Comparison of ENCODE assay signal across 8 cellular contexts in the genomic region with DNA sequence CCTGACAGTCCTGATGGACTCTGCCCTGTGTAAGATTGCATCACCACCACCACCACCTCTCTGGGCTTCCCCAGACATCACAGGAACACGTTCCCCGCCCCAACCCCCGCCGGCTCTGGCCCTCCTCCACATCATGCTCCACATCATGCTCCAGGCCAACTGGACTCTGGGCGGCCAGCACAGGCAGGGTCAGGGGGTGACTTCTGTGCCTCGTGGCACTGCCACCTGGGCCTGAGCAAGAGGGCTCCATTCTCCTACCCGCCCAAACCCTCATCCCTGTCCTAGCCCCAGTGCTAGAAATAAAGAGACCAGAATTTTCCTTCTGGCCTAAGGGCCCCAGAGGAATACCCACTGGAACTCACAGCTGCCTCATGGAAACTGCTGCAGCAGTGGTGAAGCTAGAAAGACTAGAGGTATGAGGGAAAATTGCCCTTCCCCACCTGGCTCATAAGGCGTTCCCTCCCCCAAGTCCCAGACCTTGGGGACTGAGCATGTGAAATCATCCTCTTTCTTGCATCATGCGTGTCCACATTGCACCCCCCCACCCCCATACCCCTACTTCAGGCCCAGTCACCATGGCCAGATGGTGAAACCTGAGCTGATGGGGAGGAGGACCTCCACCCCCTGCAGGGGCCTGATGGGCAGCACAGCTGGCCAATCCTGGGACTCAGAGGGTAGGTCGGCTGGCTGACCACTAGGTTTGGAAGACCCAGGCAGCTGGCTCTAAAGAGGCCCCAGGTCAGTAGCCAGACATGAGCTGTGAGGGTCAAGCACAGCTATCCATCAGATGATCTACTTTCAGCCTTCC. TPM values are rescaled to one million over a fixed set of nuclear protein-coding genes. Genes with fewer than 3 reads are reported as not detected.
DNase-seq lines count a peak whose midpoint lies in the region; ATAC-seq and TF ChIP-seq lines count a peak whose summit lies in the region.

A gene with protein sequence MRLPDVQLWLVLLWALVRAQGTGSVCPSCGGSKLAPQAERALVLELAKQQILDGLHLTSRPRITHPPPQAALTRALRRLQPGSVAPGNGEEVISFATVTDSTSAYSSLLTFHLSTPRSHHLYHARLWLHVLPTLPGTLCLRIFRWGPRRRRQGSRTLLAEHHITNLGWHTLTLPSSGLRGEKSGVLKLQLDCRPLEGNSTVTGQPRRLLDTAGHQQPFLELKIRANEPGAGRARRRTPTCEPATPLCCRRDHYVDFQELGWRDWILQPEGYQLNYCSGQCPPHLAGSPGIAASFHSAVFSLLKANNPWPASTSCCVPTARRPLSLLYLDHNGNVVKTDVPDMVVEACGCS (plus strand): TSS at position 742 of the 808 bp plus-strand sequence. CDS start 230 bp downstream, outside the sequence.

- peak within 1 kb of the TSS; percentile 18; the same call in 1 of the 2 replicates for H3K9ac ChIP-seq in MM.1S (ENCODE audit: low read length)
- H3K9ac ChIP-seq in mesenchymal stem cell (ENCODE audit: low read length) = peak within 1 kb of the TSS; percentile 30

- peaks cover 45% of the 10 kb centered on the region for H3K4me1 Mint-ChIP-seq in activated CD8-positive, alpha-beta T cell treated with anti-CD3 and anti-CD28 coated beads, Interleukin-2, amount 10 ng/mL, durations not matched to agents 7 days and 5 days (ENCODE audit: low read depth)

- peak within 1 kb of the TSS in 1 of 2 experiments; percentile 73 for H2BK12ac ChIP-seq in mesenchymal stem cell (ENCODE audit: low read length in 2 of 2)

- no peaks in the 10 kb centered on the region for H4K20me1 ChIP-seq in MM.1S (ENCODE audit: insufficient read depth, low read length)

- TF ChIP-seq CTCF in MM.1S (IDR thresholded peaks at IDR 0.05; ENCODE audit: low read length) = no peak
- TF ChIP-seq CTCF in brain microvascular endothelial cell (IDR thresholded peaks at IDR 0.05; ENCODE audit: low read depth, low read length, missing control alignments) = no peak
- no peak for TF ChIP-seq CTCF in dorsolateral prefrontal cortex (IDR thresholded peaks at IDR 0.05 in 54 of 56, conservative IDR thresholded peaks at IDR 0.05 in 2 of 56; ENCODE audit: low read depth in 1 of 56, partially characterized antibody in 56 of 56)

- no peaks in the 10 kb centered on the region for H3K27me3 Mint-ChIP-seq in activated CD8-positive, alpha-beta T cell treated with anti-CD3 and anti-CD28 coated beads, Interleukin-2, amount 10 ng/mL, durations not matched to agents 7 days and 5 days (ENCODE audit: low read depth)

- no peaks in the 10 kb centered on the region for H3K27me3 ChIP-seq in MM.1S (replicated peaks; ENCODE audit: insufficient read depth, low read length)
- peaks cover 5 to 6% of the 10 kb centered on the region in 2 experiments for H3K27me3 ChIP-seq in mesenchymal stem cell (ENCODE audit: control insufficient read depth in 1 of 2, insufficient read depth in 1 of 2, low read length in 2 of 2)
- no peaks in the 10 kb centered on the region for H3K27me3 ChIP-seq in brain microvascular endothelial cell (replicated peaks)
- no peaks in the 10 kb centered on the region for H3K27me3 ChIP-seq in dorsolateral prefrontal cortex

- H3F3A ChIP-seq in MM.1S (ENCODE audit: insufficient read depth, low read length) = no peaks in the 10 kb centered on the region

- no peaks in the 10 kb centered on the region for H3K79me1 ChIP-seq in mesenchymal stem cell (replicated peaks; ENCODE audit: low read length, poor library complexity, severe bottlenecking)

- no peaks in the 10 kb centered on the region for H3K9me2 ChIP-seq in MM.1S (replicated peaks; ENCODE audit: insufficient read depth, low read length)

- peak within 1 kb of the TSS; percentile 65 for H3K4me3 Mint-ChIP-seq in activated CD8-positive, alpha-beta T cell treated with anti-CD3 and anti-CD28 coated beads, Interleukin-2, amount 10 ng/mL, durations not matched to agents 7 days and 5 days

- CTCF ChIA-PET in activated CD8-positive, alpha-beta T cell treated with anti-CD3 and anti-CD28 coated beads, Interleukin-2, amount 10 ng/mL, durations not matched to agents 7 days and 5 days (lab: Charles Lee) = interaction anchor here (0.8 to 7.1 kb wide), 35 partner anchors 9 to 241 kb away, joined by 3 to 145 read pairs (median 5); a partner anchor contains a TSS

- peak within 1 kb of the TSS; percentile 24 for H2AK5ac ChIP-seq in mesenchymal stem cell (ENCODE audit: low read length, severe bottlenecking)

- DNase-seq in Daoy (ENCODE audit: low read depth) (peak; percentile 58), MM.1S (no peak), mesenchymal stem cell (peak; percentile 72), brain microvascular endothelial cell (no peak), DMS114 treated with DMSO at 0.1 percent for 48 hours (lab: John Stamatoyannopoulos, UW; ENCODE audit: unreplicated experiment) (no peak), dorsolateral prefrontal cortex (no peak)
- no peak for DNase-seq in activated CD8-positive, alpha-beta T cell treated with anti-CD3 and anti-CD28 coated beads, Interleukin-2, amount 10 ng/mL, durations not matched to agents 7 days and 5 days

- H3K36me3 ChIP-seq in MM.1S (replicated peaks; ENCODE audit: insufficient read depth, low read length) (no peaks in the 10 kb centered on the region), mesenchymal stem cell (ENCODE audit: control insufficient read depth in 1 of 2, insufficient read depth in 2 of 2, low read depth in 1 of 2, low read length in 2 of 2) (no peaks in the 10 kb centered on the region), brain microvascular endothelial cell (replicated peaks) (no peaks in the 10 kb centered on the region)

- no peaks in the 10 kb centered on the region for H3K9me3 Mint-ChIP-seq in activated CD8-positive, alpha-beta T cell treated with anti-CD3 and anti-CD28 coated beads, Interleukin-2, amount 10 ng/mL, durations not matched to agents 7 days and 5 days (ENCODE audit: insufficient read depth)

- H4K8ac ChIP-seq in mesenchymal stem cell (ENCODE audit: low read length) = no peak within 1 kb of the TSS

- peak within 1 kb of the TSS; percentile 93 for H3K4me2 ChIP-seq in MM.1S (ENCODE audit: low read depth, low read length)
- peak within 1 kb of the TSS; percentile 17 for H3K4me2 ChIP-seq in mesenchymal stem cell (ENCODE audit: low read length, poor library complexity, severe bottlenecking)

- no peaks in the 10 kb centered on the region for H3K36me3 Mint-ChIP-seq in activated CD8-positive, alpha-beta T cell treated with anti-CD3 and anti-CD28 coated beads, Interleukin-2, amount 10 ng/mL, durations not matched to agents 7 days and 5 days (ENCODE audit: low read depth)

- H3K4me3 ChIP-seq in MM.1S (ENCODE audit: low read length) = peak within 1 kb of the TSS; percentile 62
- no peak within 1 kb of the TSS for H3K4me3 ChIP-seq in mesenchymal stem cell (ENCODE audit: insufficient read depth in 1 of 2, low read depth in 1 of 2, low read length in 2 of 2)
- no peak within 1 kb of the TSS for H3K4me3 ChIP-seq in brain microvascular endothelial cell (ENCODE audit: low read depth, low read length)
- H3K4me3 ChIP-seq in dorsolateral prefrontal cortex = no peak within 1 kb of the TSS

- intact Hi-C loops in dorsolateral prefrontal cortex (cut with DNase I) = loop anchor here (2.0 to 5.0 kb wide), 3 partner anchors 147 to 192 kb away; no protein-coding TSS in a partner anchor

- peak within 1 kb of the TSS in 1 of 2 experiments; percentile 29 for H3K14ac ChIP-seq in mesenchymal stem cell (ENCODE audit: low read length in 2 of 2)

- H3K9me3 ChIP-seq in MM.1S (replicated peaks; ENCODE audit: insufficient read depth, low read length) (no peaks in the 10 kb centered on the region), mesenchymal stem cell (ENCODE audit: control insufficient read depth, low read length) (no peaks in the 10 kb centered on the region)

- peak within 1 kb of the TSS; percentile 29 for H2BK15ac ChIP-seq in mesenchymal stem cell (ENCODE audit: low read depth, poor library complexity, severe bottlenecking)

- H3K4ac ChIP-seq in mesenchymal stem cell (ENCODE audit: low read depth in 1 of 2, low read length in 2 of 2) = peak within 1 kb of the TSS in 1 of 2 experiments; percentile 31

- POLR2A ChIA-PET in activated CD8-positive, alpha-beta T cell treated with anti-CD3 and anti-CD28 coated beads, Interleukin-2, amount 10 ng/mL, durations not matched to agents 7 days and 5 days (lab: Charles Lee) = interaction anchor here (1.0 kb wide), 1 partner anchor 25 kb away, joined by 3 read pairs; no protein-coding TSS in a partner anchor

- ATAC-seq in activated CD8-positive, alpha-beta T cell treated with anti-CD3 and anti-CD28 coated beads, Interleukin-2, amount 10 ng/mL, durations not matched to agents 7 days and 5 days = no peak
- ATAC-seq in HG03025 (IDR thresholded peaks at IDR 0.05; ENCODE audit: low FRiP score, unreplicated experiment) = no peak

- H3K79me2 ChIP-seq in MM.1S (ENCODE audit: low read length) = no peaks in the 10 kb centered on the region

- H3K23ac ChIP-seq in mesenchymal stem cell (ENCODE audit: low read length in 2 of 2) = no peak within 1 kb of the TSS

- H3K27ac ChIP-seq in MM.1S (ENCODE audit: low read length) = no peak within 1 kb of the TSS; the same call in 1 of the 2 replicates
- no peak within 1 kb of the TSS for H3K27ac ChIP-seq in mesenchymal stem cell (ENCODE audit: low read length, poor library complexity, severe bottlenecking)
- no peak within 1 kb of the TSS for H3K27ac ChIP-seq in brain microvascular endothelial cell
- peak within 1 kb of the TSS in 1 of 59 donors; percentile 14 for H3K27ac ChIP-seq in dorsolateral prefrontal cortex

- H2AFZ ChIP-seq in MM.1S (ENCODE audit: low read length) (peak within 1 kb of the TSS; percentile 82), mesenchymal stem cell (ENCODE audit: low read depth, low read length) (no peak within 1 kb of the TSS)

- no peak within 1 kb of the TSS for H4K91ac ChIP-seq in mesenchymal stem cell (ENCODE audit: low read length)

- no peak within 1 kb of the TSS for H2BK5ac ChIP-seq in mesenchymal stem cell (ENCODE audit: low read depth, low read length, poor library complexity, severe bottlenecking)

- H2BK120ac ChIP-seq in mesenchymal stem cell (ENCODE audit: low read depth, low read length) = no peak within 1 kb of the TSS

- H3K4me1 ChIP-seq in MM.1S (ENCODE audit: low read length) (peaks cover 12% of the 10 kb centered on the region), mesenchymal stem cell (ENCODE audit: control insufficient read depth, insufficient read depth, low read depth, low read length) (peaks cover 27% of the 10 kb centered on the region)

- in situ Hi-C loops in brain microvascular endothelial cell (cut with HindIII; ENCODE audit: low pct_ligation_motif_present, low sequenced_read_pairs) = loop anchor here (5.0 kb wide), 1 partner anchor 142 kb away; no protein-coding TSS in a partner anchor

- WGBS in mesenchymal stem cell = 39% methylated on average over 9 of the region's 10 CpGs

- peak within 1 kb of the TSS; percentile 37 to 52 for H3K18ac ChIP-seq in mesenchymal stem cell (ENCODE audit: low read depth in 1 of 2, low read length in 2 of 2)

- peak within 1 kb of the TSS; percentile 74 for H3K27ac Mint-ChIP-seq in activated CD8-positive, alpha-beta T cell treated with anti-CD3 and anti-CD28 coated beads, Interleukin-2, amount 10 ng/mL, durations not matched to agents 7 days and 5 days

RNA-seq across cellular contexts. Expression of the gene that starts here (rescaled TPM):
- 0.80 and 1.6 TPM in 2 replicates for total RNA-seq in Daoy (2014; rRNA removed; shearing (Covaris generic))
- total RNA-seq in activated CD8-positive, alpha-beta T cell treated with anti-CD3 and anti-CD28 coated beads, Interleukin-2, amount 10 ng/mL, durations not matched to agents 7 days and 5 days = not detected
- polyA plus RNA-seq in mesenchymal stem cell (2013, experiment 1 of 2) = 1.5 TPM
- 1.7 TPM for polyA plus RNA-seq in mesenchymal stem cell (2013, experiment 2 of 2)
- total RNA-seq in dorsolateral prefrontal cortex = 1 to 10 TPM in 3 of 120 experiments, under 1 TPM in 26, not detected in 91; 0.17 to 2.6 (median 0.44) TPM

Comparison
In these comparisons a context has a peak if more than half of its experiments do, and no peak if none do; other contexts are left out.
1. DNase-seq: peak in Daoy (single experiment) and mesenchymal stem cell (single experiment); none in MM.1S (single experiment), activated CD8-positive, alpha-beta T cell treated with anti-CD3 and anti-CD28 coated beads, Interleukin-2, amount 10 ng/mL, durations not matched to agents 7 days and 5 days (single experiment), brain microvascular endothelial cell (single experiment), DMS114 treated with DMSO at 0.1 percent for 48 hours (single experiment) and dorsolateral prefrontal cortex (0 of 10).